In the genomic region with DNA sequence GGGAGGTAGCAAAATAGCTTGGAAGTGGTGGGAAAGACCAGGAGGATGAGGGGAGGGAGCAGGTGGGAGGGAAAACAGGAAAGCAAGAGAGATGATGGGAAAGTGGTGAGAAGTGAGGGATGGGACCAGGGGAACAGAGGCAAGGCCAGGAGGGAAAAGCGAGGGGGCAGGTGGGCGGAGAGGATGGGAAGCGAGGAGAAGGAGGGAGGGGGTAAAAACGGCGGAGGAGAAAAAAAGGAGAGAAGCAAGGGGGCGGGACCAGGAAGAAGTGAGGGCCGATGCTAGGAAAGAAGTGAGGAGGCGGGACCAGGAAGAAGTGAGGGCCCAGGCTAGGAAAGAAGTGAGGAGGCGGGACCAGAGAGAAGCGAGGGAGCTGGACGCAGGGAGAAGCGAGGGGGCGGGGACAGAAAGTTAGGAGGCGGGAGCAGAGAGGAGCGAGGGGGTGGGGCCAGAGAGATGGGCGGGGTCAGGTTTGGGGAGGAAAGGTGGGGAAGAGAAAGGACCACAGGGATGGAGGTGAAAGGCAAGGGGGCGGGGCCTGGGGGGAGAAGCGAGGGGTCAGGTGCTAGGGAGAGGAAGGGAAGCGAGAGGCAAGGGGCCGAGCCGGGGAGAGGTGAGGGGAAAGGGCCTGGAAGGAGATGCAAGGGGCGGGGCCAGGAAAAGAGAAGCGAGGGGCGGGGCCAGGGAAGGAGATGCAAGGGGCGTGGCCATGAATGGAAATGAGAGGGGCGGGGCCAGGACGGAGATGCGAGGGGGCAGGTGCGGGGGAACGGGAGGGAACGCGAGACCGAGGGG, we compare ENCODE assay signal across 8 cellular contexts. TPM values are rescaled to one million over a fixed set of nuclear protein-coding genes. Genes with fewer than 3 reads are reported as not detected.
A peak's percentile ranks its signal among the peaks of the same experiment; 100 is the strongest.
DNase-seq lines count a peak whose midpoint lies in the region; ATAC-seq and TF ChIP-seq lines count a peak whose summit lies in the region.

No MANE protein-coding gene starts in this region.

- peak overlapping the region in 53 of 59 donors; percentile 17 to 98 (median 92) for H3K27ac ChIP-seq in dorsolateral prefrontal cortex
- peak overlapping the region in 2 of 3 donors; percentile 86 to 95 for H3K27ac ChIP-seq in right lobe of liver

- intact Hi-C loops in activated CD4-positive, alpha-beta memory T cell treated with anti-CD3 and anti-CD28 coated beads for 36 hours (cut with micrococcal nuclease), result loop anchor here (1.0 to 5.0 kb wide), 5 partner anchors 101 to 264 kb away; a partner anchor contains a TSS
- intact Hi-C loops in dorsolateral prefrontal cortex (cut with DNase I) (loop anchor here (2.0 to 10.0 kb wide), 5 partner anchors 36 to 262 kb away; a partner anchor contains a TSS), right lobe of liver (cut with DNase I) (no loop called here)

- H3K4me1 Mint-ChIP-seq in activated CD4-positive, alpha-beta memory T cell treated with anti-CD3 and anti-CD28 coated beads for 36 hours (ENCODE audit: low read depth), result peaks cover 46% of the 10 kb centered on the region

- H3K4me3 ChIP-seq in dorsolateral prefrontal cortex (peak overlapping the region; percentile 53 to 99 (median 90)), right lobe of liver (peak overlapping the region; percentile 90 to 97 (median 91))

- no peak for TF ChIP-seq POLR2A in right lobe of liver (IDR thresholded peaks at IDR 0.05)

- ATAC-seq in HG03097 (IDR thresholded peaks at IDR 0.05; ENCODE audit: low FRiP score, unreplicated experiment), result peak; percentile 2
- ATAC-seq in right lobe of liver, result peak; percentile 79 to 86 (median 82)

- POLR2A ChIA-PET in activated CD4-positive, alpha-beta memory T cell treated with anti-CD3 and anti-CD28 coated beads for 36 hours (lab: Charles Lee), result interaction anchor here (1.1 kb wide), 1 partner anchor 31 kb away, joined by 3 read pairs; no protein-coding TSS in a partner anchor

- no peaks in the 10 kb centered on the region for H3K9me3 Mint-ChIP-seq in activated CD4-positive, alpha-beta memory T cell treated with anti-CD3 and anti-CD28 coated beads for 36 hours

- no peaks in the 10 kb centered on the region for H3K36me3 Mint-ChIP-seq in activated CD4-positive, alpha-beta memory T cell treated with anti-CD3 and anti-CD28 coated beads for 36 hours

- peak overlapping the region; percentile 80 for H3K27ac Mint-ChIP-seq in activated CD4-positive, alpha-beta memory T cell treated with anti-CD3 and anti-CD28 coated beads for 36 hours

- in situ Hi-C loops in Caki2 (cut with HindIII; ENCODE audit: low pct_unique_long_range_greater_than_20kb, low sequenced_read_pairs), result no loop called here

- H3K9me3 ChIP-seq in right lobe of liver, result no peaks in the 10 kb centered on the region

- TF ChIP-seq CTCF in dorsolateral prefrontal cortex (IDR thresholded peaks at IDR 0.05 in 54 of 56, conservative IDR thresholded peaks at IDR 0.05 in 2 of 56; ENCODE audit: low read depth in 1 of 56, partially characterized antibody in 56 of 56) (no peak), right lobe of liver (IDR thresholded peaks at IDR 0.05) (no peak)

- H3K4me1 ChIP-seq in right lobe of liver, result peaks cover 0 to 30% (median 9%) of the 10 kb centered on the region in 4 donors

- CTCF ChIA-PET in activated CD4-positive, alpha-beta memory T cell treated with anti-CD3 and anti-CD28 coated beads for 36 hours (lab: Charles Lee), result interaction anchor here (0.6 to 1.1 kb wide), 2 partner anchors 19 to 48 kb away, joined by 3 read pairs; no protein-coding TSS in a partner anchor

- H3K27me3 ChIP-seq in dorsolateral prefrontal cortex (no peaks in the 10 kb centered on the region), right lobe of liver (no peaks in the 10 kb centered on the region)

- no peaks in the 10 kb centered on the region for H3K36me3 ChIP-seq in right lobe of liver

- H3K27me3 Mint-ChIP-seq in activated CD4-positive, alpha-beta memory T cell treated with anti-CD3 and anti-CD28 coated beads for 36 hours, result peaks cover 2% of the 10 kb centered on the region

- peak overlapping the region; percentile 83 for H3K4me3 Mint-ChIP-seq in activated CD4-positive, alpha-beta memory T cell treated with anti-CD3 and anti-CD28 coated beads for 36 hours

- WGBS in right lobe of liver (ENCODE audit: insufficient coverage, low coverage, low lambda C conversion rate, missing lambda C conversion rate), result 9% methylated on average over 30 of the region's 33 CpGs

- peak; percentile 94 for DNase-seq in Caki2 (ENCODE audit: low read depth)
- DNase-seq in NCI-H748 treated with DMSO at 0.1 percent for 48 hours (lab: John Stamatoyannopoulos, UW), result peak; percentile 93
- DNase-seq in activated CD4-positive, alpha-beta memory T cell treated with anti-CD3 and anti-CD28 coated beads for 36 hours, result peak; percentile 97
- peak; percentile 78 to 94 (median 90) for DNase-seq in dorsolateral prefrontal cortex
- peak; percentile 94 to 95 (median 94) for DNase-seq in right lobe of liver
- DNase-seq in stimulated activated CD4-positive, alpha-beta T cell treated with anti-CD3 and anti-CD28 coated beads, Interleukin-2, amount 100 ng/mL, for 48 hours, result peak; percentile 86 to 91
- no peak for DNase-seq in cerebellar nuclear complex (lab: John Stamatoyannopoulos, UW)

RNA-seq across cellular contexts. Expression of a gene that starts 1.0 kb away (rescaled TPM):
- total RNA-seq in Caki2 (2014; rRNA removed; shearing (Covaris generic); ENCODE audit: low replicate concordance), result 37.7 and 50.4 TPM in 2 replicates
- 10 to 100 TPM; 14.0 to 16.2 TPM for total RNA-seq in activated CD4-positive, alpha-beta memory T cell treated with anti-CD3 and anti-CD28 coated beads for 36 hours
- 10 to 100 TPM; 23.6 to 40.5 (median 32.4) TPM for total RNA-seq in dorsolateral prefrontal cortex
- total RNA-seq in right lobe of liver, result 10 to 100 TPM in 4 of 6 experiments, 1 to 10 TPM in 2; 8.8 to 14.1 (median 10.9) TPM

Comparison
In these comparisons a context has a peak if more than half of its experiments do, and no peak if none do; other contexts are left out.
1. DNase-seq: peak in Caki2 (single experiment), NCI-H748 treated with DMSO at 0.1 percent for 48 hours (single experiment), activated CD4-positive, alpha-beta memory T cell treated with anti-CD3 and anti-CD28 coated beads for 36 hours (single experiment), dorsolateral prefrontal cortex (10 of 10), right lobe of liver (3 of 3) and stimulated activated CD4-positive, alpha-beta T cell treated with anti-CD3 and anti-CD28 coated beads, Interleukin-2, amount 100 ng/mL, for 48 hours (2 of 2); none in cerebellar nuclear complex (0 of 2).
2. intact Hi-C loops: an anchor here in activated CD4-positive, alpha-beta memory T cell treated with anti-CD3 and anti-CD28 coated beads for 36 hours (1.0 to 5.0 kb wide) and dorsolateral prefrontal cortex (2.0 to 10.0 kb wide); none called in right lobe of liver.